Comparison of ENCODE assay signal across 9 cellular contexts in the genomic region with DNA sequence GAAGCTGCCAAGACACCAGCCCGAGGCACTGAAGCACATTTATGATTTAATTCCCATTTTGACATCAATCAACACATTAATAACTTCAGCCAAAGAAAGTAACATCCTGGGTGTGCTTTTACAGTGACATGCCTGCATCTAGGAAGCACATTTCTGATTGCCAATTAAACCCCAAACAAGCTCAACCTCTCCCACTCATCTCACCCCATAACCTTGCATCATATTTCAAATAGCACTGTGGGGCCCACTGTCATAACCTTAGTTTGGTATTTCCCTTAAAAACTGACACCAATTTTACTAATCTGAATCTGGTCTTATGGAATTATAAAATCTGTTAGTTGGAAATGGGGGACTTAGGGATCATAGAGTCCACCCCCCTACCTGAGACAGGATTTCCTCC.
"Had no signal": no experiment of that assay in that cellular context is flagged by ENCODE, and none has a peak within 500 bp of the region (broad histone marks: within the 10 kb centered on the region; RNA-seq: fewer than 3 reads in every experiment).

No MANE protein-coding gene starts in this region.

- H3K9ac ChIP-seq: GM23248 had no signal

- H3K4me3 ChIP-seq: GM23248, HAP-1, K562 had no signal

- H3K36me3 ChIP-seq: HAP-1 had no signal

- H3K27ac ChIP-seq: GM23248 had no signal

- DNase-seq: GM23248, GOT3, H7, HFFc6, Kasumi-1, KG1 had no signal

- H3K9me3 ChIP-seq: HAP-1 had no signal

- H3K4me1 ChIP-seq: HAP-1 had no signal

- ATAC-seq: HepG2, K562 had no signal

- H2AFZ ChIP-seq: GM23248 had no signal
